In the genomic region with DNA sequence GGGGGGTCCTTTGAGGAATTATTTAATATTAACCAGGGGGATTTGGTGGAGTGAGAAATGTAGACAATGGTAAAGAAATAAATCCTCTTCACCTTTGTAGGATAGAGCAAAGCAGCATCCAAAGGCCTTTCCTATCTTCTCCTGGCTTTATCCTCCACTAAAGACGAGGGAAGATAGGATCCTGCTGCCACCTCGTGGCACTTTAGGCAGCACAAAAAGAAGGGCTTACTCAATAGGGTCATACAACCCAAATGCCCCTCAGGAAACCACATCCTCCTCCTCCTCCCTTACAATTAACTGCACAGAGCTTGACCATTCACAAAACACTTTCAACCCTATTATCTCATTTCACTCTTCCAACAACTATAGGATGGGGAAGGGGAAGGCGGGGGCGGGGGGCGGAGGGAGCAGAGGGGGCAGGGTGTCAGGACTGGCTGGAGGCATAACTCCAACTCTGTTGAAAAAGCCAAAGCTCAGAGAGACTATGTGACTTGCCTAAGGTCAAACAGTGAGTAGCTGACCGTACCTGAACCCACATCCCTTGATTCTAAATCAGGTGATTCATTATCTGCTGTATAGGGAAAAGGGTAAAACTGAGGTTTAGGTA, we compare ENCODE assay signal across 8 cellular contexts. TPM values are rescaled to one million over a fixed set of nuclear protein-coding genes. Genes with fewer than 3 reads are reported as not detected.
DNase-seq lines count a peak whose midpoint lies in the region; ATAC-seq and TF ChIP-seq lines count a peak whose summit lies in the region.

No MANE protein-coding gene starts in this region.

- H3K9me3 ChIP-seq in HEK293 (ENCODE audit: control insufficient read depth, insufficient read depth, low read depth, low read length) (no peaks in the 10 kb centered on the region), RWPE2 (ENCODE audit: severe bottlenecking) (no peaks in the 10 kb centered on the region), gastrocnemius medialis (no peaks in the 10 kb centered on the region)

- no peak overlapping the region for H3K27ac ChIP-seq in HEK293 (ENCODE audit: extremely low read depth, low read depth, low read length)
- no peak overlapping the region for H3K27ac ChIP-seq in RWPE2 (ENCODE audit: poor library complexity, severe bottlenecking)
- peak overlapping the region; percentile 17 to 54 (median 32) for H3K27ac ChIP-seq in gastrocnemius medialis

- H3K4me1 Mint-ChIP-seq in T-helper 2 cell treated with Interferon-gamma antibody and Interleukin-4, amounts not matched to agents 5 μg/mL and 100 μg/mL, for 36 hours (ENCODE audit: low read depth): no peaks in the 10 kb centered on the region
- no peaks in the 10 kb centered on the region for H3K4me1 Mint-ChIP-seq in activated T-helper 1 cell treated with anti-CD3 and anti-CD28 coated beads, Interleukin-12 subunit alpha, Interleukin-12 subunit beta, Interleukin-2, Interleukin-4 antibody, amounts not matched to agents 30 ng/mL and 10 ng/mL and 1 ng/mL, durations not matched to agents 14 hours and 24 hours and 36 hours (ENCODE audit: low read depth)

- H3K4me3 ChIP-seq in HEK293 (ENCODE audit: low read depth, low read length): no peak overlapping the region
- H3K4me3 ChIP-seq in RWPE2 (ENCODE audit: severe bottlenecking): no peak overlapping the region
- no peak overlapping the region for H3K4me3 ChIP-seq in gastrocnemius medialis

- CTCF ChIA-PET in HEK293 (lab: Yijun Ruan, JAX): interaction anchor here (0.6 to 1.1 kb wide), 7 partner anchors 12 to 242 kb away, joined by 3 to 6 read pairs (median 3); no protein-coding TSS in a partner anchor

- H3K27ac Mint-ChIP-seq in T-helper 2 cell treated with Interferon-gamma antibody and Interleukin-4, amounts not matched to agents 5 μg/mL and 100 μg/mL, for 36 hours: no peak overlapping the region
- H3K27ac Mint-ChIP-seq in activated T-helper 1 cell treated with anti-CD3 and anti-CD28 coated beads, Interleukin-12 subunit alpha, Interleukin-12 subunit beta, Interleukin-2, Interleukin-4 antibody, amounts not matched to agents 30 ng/mL and 10 ng/mL and 1 ng/mL, durations not matched to agents 14 hours and 24 hours and 36 hours: no peak overlapping the region

- in situ Hi-C loops in gastrocnemius medialis (cut with MboI; ENCODE audit: low sequenced_read_pairs in 4 of 4): loop anchor here in 1 of 4 donors (10.0 kb wide), 1 partner anchor 197 kb away; no protein-coding TSS in a partner anchor

- peaks cover 3% of the 10 kb centered on the region for H3K27me3 Mint-ChIP-seq in T-helper 2 cell treated with Interferon-gamma antibody and Interleukin-4, amounts not matched to agents 5 μg/mL and 100 μg/mL, for 36 hours (ENCODE audit: low read depth)
- peaks cover 8% of the 10 kb centered on the region for H3K27me3 Mint-ChIP-seq in activated T-helper 1 cell treated with anti-CD3 and anti-CD28 coated beads, Interleukin-12 subunit alpha, Interleukin-12 subunit beta, Interleukin-2, Interleukin-4 antibody, amounts not matched to agents 30 ng/mL and 10 ng/mL and 1 ng/mL, durations not matched to agents 14 hours and 24 hours and 36 hours (ENCODE audit: insufficient read depth)

- H3K36me3 Mint-ChIP-seq in T-helper 2 cell treated with Interferon-gamma antibody and Interleukin-4, amounts not matched to agents 5 μg/mL and 100 μg/mL, for 36 hours (ENCODE audit: low read depth): no peaks in the 10 kb centered on the region
- H3K36me3 Mint-ChIP-seq in activated T-helper 1 cell treated with anti-CD3 and anti-CD28 coated beads, Interleukin-12 subunit alpha, Interleukin-12 subunit beta, Interleukin-2, Interleukin-4 antibody, amounts not matched to agents 30 ng/mL and 10 ng/mL and 1 ng/mL, durations not matched to agents 14 hours and 24 hours and 36 hours (ENCODE audit: low read depth): no peaks in the 10 kb centered on the region

- H3K36me3 ChIP-seq in HEK293 (ENCODE audit: control insufficient read depth in 2 of 2, insufficient read depth in 1 of 2, low read length in 2 of 2) (no peaks in the 10 kb centered on the region), RWPE2 (ENCODE audit: low read depth) (no peaks in the 10 kb centered on the region), gastrocnemius medialis (no peaks in the 10 kb centered on the region)

- intact Hi-C loops in gastrocnemius medialis (cut with DNase I; ENCODE audit: low total_unique reads): loop anchor here (1.0 to 5.0 kb wide), 4 partner anchors 43 to 195 kb away; partner anchors contain the start of gene HNRNPA0
- intact Hi-C loops in activated T-helper 1 cell treated with anti-CD3 and anti-CD28 coated beads, Interleukin-12 subunit alpha, Interleukin-12 subunit beta, Interleukin-2, Interleukin-4 antibody, amounts not matched to agents 30 ng/mL and 10 ng/mL and 1 ng/mL, durations not matched to agents 14 hours and 24 hours and 36 hours (cut with micrococcal nuclease): no loop called here

- TF ChIP-seq POLR2A in gastrocnemius medialis (IDR thresholded peaks at IDR 0.05): no peak

- ATAC-seq in RWPE2 (ENCODE audit: low read depth) (peak; percentile 74), gastrocnemius medialis (peak; percentile 79 to 90)

- H3K4me3 Mint-ChIP-seq in T-helper 2 cell treated with Interferon-gamma antibody and Interleukin-4, amounts not matched to agents 5 μg/mL and 100 μg/mL, for 36 hours: no peak overlapping the region
- H3K4me3 Mint-ChIP-seq in activated T-helper 1 cell treated with anti-CD3 and anti-CD28 coated beads, Interleukin-12 subunit alpha, Interleukin-12 subunit beta, Interleukin-2, Interleukin-4 antibody, amounts not matched to agents 30 ng/mL and 10 ng/mL and 1 ng/mL, durations not matched to agents 14 hours and 24 hours and 36 hours: no peak overlapping the region

- POLR2A ChIA-PET in HEK293 (lab: Yijun Ruan, JAX): no interaction called here

- H3K9me3 Mint-ChIP-seq in T-helper 2 cell treated with Interferon-gamma antibody and Interleukin-4, amounts not matched to agents 5 μg/mL and 100 μg/mL, for 36 hours: peaks cover 4% of the 10 kb centered on the region
- H3K9me3 Mint-ChIP-seq in activated T-helper 1 cell treated with anti-CD3 and anti-CD28 coated beads, Interleukin-12 subunit alpha, Interleukin-12 subunit beta, Interleukin-2, Interleukin-4 antibody, amounts not matched to agents 30 ng/mL and 10 ng/mL and 1 ng/mL, durations not matched to agents 14 hours and 24 hours and 36 hours: no peaks in the 10 kb centered on the region

- H3K27me3 ChIP-seq in RWPE2 (ENCODE audit: insufficient read depth, poor library complexity, severe bottlenecking) (no peaks in the 10 kb centered on the region), gastrocnemius medialis (no peaks in the 10 kb centered on the region)

- H3K4me1 ChIP-seq in HEK293 (ENCODE audit: control insufficient read depth, insufficient read depth, low read length) (no peaks in the 10 kb centered on the region), RWPE2 (ENCODE audit: insufficient read depth, poor library complexity, severe bottlenecking) (no peaks in the 10 kb centered on the region), gastrocnemius medialis (peaks cover 8 to 9% of the 10 kb centered on the region in 2 donors)

- TF ChIP-seq CTCF in HEK293 (tag by site-specific recombination; IDR thresholded peaks at IDR 0.05) (no peak; the same call in 1 of the 2 replicates), RWPE2 (IDR thresholded peaks at IDR 0.05; ENCODE audit: poor library complexity, severe bottlenecking) (peak; percentile 66), gastrocnemius medialis (IDR thresholded peaks at IDR 0.05 in 4 of 5, conservative IDR thresholded peaks at IDR 0.05 in 1 of 5) (peak; percentile 32 to 66 (median 53))

- DNase-seq in COLO668 (lab: John Stamatoyannopoulos, UW; ENCODE audit: unreplicated experiment) (peak; percentile 22), RWPE2 (ENCODE audit: low spot score) (no peak), foreskin melanocyte (peak; percentile 77), gastrocnemius medialis (peak; percentile 18 to 55), T1000 (lab: John Stamatoyannopoulos, UW) (no peak)
- DNase-seq in T-helper 2 cell treated with Interferon-gamma antibody and Interleukin-4, amounts not matched to agents 5 μg/mL and 100 μg/mL, for 36 hours (ENCODE audit: low spot score): no peak
- DNase-seq in activated T-helper 1 cell treated with anti-CD3 and anti-CD28 coated beads, Interleukin-12 subunit alpha, Interleukin-12 subunit beta, Interleukin-2, Interleukin-4 antibody, amounts not matched to agents 30 ng/mL and 10 ng/mL and 1 ng/mL, durations not matched to agents 14 hours and 24 hours and 36 hours (ENCODE audit: low spot score): no peak

TF ChIP-seq in HEK293, 187 proteins besides CTCF, POLR2A, EP300 and RAD21 (continues in another document):
- peak; percentile 49 for TF ChIP-seq ZNF654 (tag by site-specific recombination; IDR thresholded peaks at IDR 0.05; ENCODE audit: low read depth)
- no peak for TF ChIP-seq ZNF626 (tag by site-specific recombination; IDR thresholded peaks at IDR 0.05)

RNA-seq across cellular contexts. Expression of gene MYOT, which starts 45.4 kb away (rescaled TPM):
- 100 to 1,000 TPM in 3 of 4 donors, 10 to 100 TPM in 1; 99.0 to 801 (median 294) TPM for total RNA-seq in gastrocnemius medialis
- not detected in 2 replicates for total RNA-seq in activated T-helper 1 cell treated with anti-CD3 and anti-CD28 coated beads, Interleukin-12 subunit alpha, Interleukin-12 subunit beta, Interleukin-2, Interleukin-4 antibody, amounts not matched to agents 30 ng/mL and 10 ng/mL and 1 ng/mL, durations not matched to agents 14 hours and 24 hours and 36 hours

Comparison
In these comparisons a context has a peak if more than half of its experiments do, and no peak if none do; other contexts are left out.
1. DNase-seq: peak in COLO668 (single experiment), foreskin melanocyte (single experiment) and gastrocnemius medialis (2 of 2); none in RWPE2 (single experiment), T-helper 2 cell treated with Interferon-gamma antibody and Interleukin-4, amounts not matched to agents 5 μg/mL and 100 μg/mL, for 36 hours (single experiment), activated T-helper 1 cell treated with anti-CD3 and anti-CD28 coated beads, Interleukin-12 subunit alpha, Interleukin-12 subunit beta, Interleukin-2, Interleukin-4 antibody, amounts not matched to agents 30 ng/mL and 10 ng/mL and 1 ng/mL, durations not matched to agents 14 hours and 24 hours and 36 hours (single experiment) and T1000 (single experiment).
2. H3K27ac ChIP-seq: peak in gastrocnemius medialis (4 of 4); none in HEK293 (single experiment) and RWPE2 (single experiment).
3. RNA of gene MYOT, which starts 45.4 kb away (total RNA-seq): 99.0 to 801 TPM in gastrocnemius medialis; not detected in activated T-helper 1 cell treated with anti-CD3 and anti-CD28 coated beads, Interleukin-12 subunit alpha, Interleukin-12 subunit beta, Interleukin-2, Interleukin-4 antibody, amounts not matched to agents 30 ng/mL and 10 ng/mL and 1 ng/mL, durations not matched to agents 14 hours and 24 hours and 36 hours; every median in the first group is over 10 times any median in the second.